8 cellular contexts compared by ENCODE assay signal in genomic region chr12:53222170-53223005, GRCh38. TPM values are rescaled to one million over a fixed set of nuclear protein-coding genes. Genes with fewer than 3 reads are reported as not detected.
DNase-seq lines count a peak whose midpoint lies in the region; ATAC-seq and TF ChIP-seq lines count a peak whose summit lies in the region.

No MANE protein-coding gene starts in this region.

- DNase-seq in SJSA1 (ENCODE audit: low read depth in 1 of 2, low spot score in 2 of 2): peak in 1 of 2 experiments; percentile 36
- DNase-seq in esophagus squamous epithelium (lab: John Stamatoyannopoulos, UW): no peak
- DNase-seq in psoas muscle: no peak
- DNase-seq in iPS-NIHi7 (ENCODE audit: extremely low spot score): no peak
- DNase-seq in GM10266 (ENCODE audit: extremely low spot score): no peak
- DNase-seq in head of caudate nucleus: no peak

- no peak for ATAC-seq in psoas muscle
- no peak for ATAC-seq in GM21447 (IDR thresholded peaks at IDR 0.05; ENCODE audit: unreplicated experiment)

- peak overlapping the region; percentile 33; the same call in 1 of the 2 replicates for H3K9ac ChIP-seq in ES-I3 (ENCODE audit: low read depth, low read length)

- peak overlapping the region; percentile 37; the same call in 1 of the 2 replicates for H3K27ac ChIP-seq in SJSA1
- peak overlapping the region; percentile 97 to 100 (median 99) for H3K27ac ChIP-seq in esophagus squamous epithelium
- peak overlapping the region; percentile 93 for H3K27ac ChIP-seq in psoas muscle

- intact Hi-C loops in esophagus squamous epithelium (cut with DNase I) (no loop called here), psoas muscle (cut with DNase I) (loop anchor here in 1 of 2 donors (5.0 kb wide), 1 partner anchor 230 kb away; the partner anchor contains the start of gene PCBP2), head of caudate nucleus (cut with DNase I) (no loop called here)

- TF ChIP-seq POLR2A in esophagus squamous epithelium (IDR thresholded peaks at IDR 0.05): no peak

- H3K27me3 ChIP-seq in SJSA1 (replicated peaks) (no peaks in the 10 kb centered on the region), esophagus squamous epithelium (no peaks in the 10 kb centered on the region), psoas muscle (ENCODE audit: insufficient read depth in 3 of 3, low read length in 2 of 3) (no peaks in the 10 kb centered on the region)

- 17 to 19% methylated on average over 4 to 5 of the region's 5 CpGs for WGBS in esophagus squamous epithelium, 2 donors
- WGBS in psoas muscle, 3 donors: 37 to 57% (median 49%) methylated on average over 5 of the region's 5 CpGs

- H3K4me3 ChIP-seq in SJSA1: peak overlapping the region; percentile 50
- H3K4me3 ChIP-seq in esophagus squamous epithelium: peak overlapping the region in 3 of 4 donors; percentile 69 to 82 (median 74)
- peak overlapping the region; percentile 71 for H3K4me3 ChIP-seq in psoas muscle

- H3K9me3 ChIP-seq in ES-I3 (ENCODE audit: control insufficient read depth, insufficient read depth, low read length) (no peaks in the 10 kb centered on the region), SJSA1 (replicated peaks) (no peaks in the 10 kb centered on the region), esophagus squamous epithelium (no peaks in the 10 kb centered on the region), psoas muscle (no peaks in the 10 kb centered on the region)

- no peak for TF ChIP-seq CTCF in esophagus squamous epithelium (IDR thresholded peaks at IDR 0.05)
- TF ChIP-seq CTCF in psoas muscle (IDR thresholded peaks at IDR 0.05): no peak
- TF ChIP-seq CTCF in GM10266 (IDR thresholded peaks at IDR 0.05; ENCODE audit: control insufficient read depth, insufficient read depth, low read depth, missing control alignments): no peak

- H3K36me3 ChIP-seq in ES-I3 (ENCODE audit: insufficient read depth, low read length) (no peaks in the 10 kb centered on the region), SJSA1 (no peaks in the 10 kb centered on the region), esophagus squamous epithelium (peaks cover 0 to 23% (median 4%) of the 10 kb centered on the region in 3 donors), psoas muscle (ENCODE audit: insufficient read depth in 1 of 2, low read depth in 1 of 2) (no peaks in the 10 kb centered on the region)

- H3K4me1 ChIP-seq in ES-I3 (ENCODE audit: insufficient read depth, low read length) (peaks cover 42% of the 10 kb centered on the region), SJSA1 (replicated peaks) (peaks cover 49% of the 10 kb centered on the region), esophagus squamous epithelium (peaks cover 66 to 97% (median 70%) of the 10 kb centered on the region in 3 donors), psoas muscle (peaks cover 31% of the 10 kb centered on the region)

RNA-seq across cellular contexts. Expression of gene RARG, which starts 9.6 kb away (rescaled TPM):
- 13.5 and 13.6 TPM in 2 replicates for total RNA-seq in SJSA1 (2014; rRNA removed; shearing (Covaris generic))
- total RNA-seq in esophagus squamous epithelium (100 to 1,000 TPM in 3 of 4 donors, 10 to 100 TPM in 1; 98.0 to 171 (median 125) TPM), psoas muscle (10 to 100 TPM in 1 of 4 donors, 1 to 10 TPM in 3; 5.0 to 10.7 (median 6.2) TPM)
- polyA plus RNA-seq in psoas muscle: 10 to 100 TPM in 1 of 3 donors, 1 to 10 TPM in 2; 3.7 to 10.8 (median 8.2) TPM

RNA-seq across cellular contexts. Expression of gene ITGB7, which starts 15.3 kb away (rescaled TPM):
- 0.45 TPM in 1 of 2 replicates, not detected in the other for total RNA-seq in SJSA1 (2014; rRNA removed; shearing (Covaris generic))
- total RNA-seq in esophagus squamous epithelium (1 to 10 TPM; 4.2 to 7.2 (median 5.9) TPM), psoas muscle (1 to 10 TPM in 2 of 4 donors, under 1 TPM in 2; 0.40 to 1.6 (median 0.94) TPM)
- polyA plus RNA-seq in psoas muscle: under 1 TPM; 0.19 to 0.73 (median 0.35) TPM

RNA-seq across cellular contexts. Expression of gene CSAD, which starts 41.7 kb away (rescaled TPM):
- total RNA-seq in SJSA1 (2014; rRNA removed; shearing (Covaris generic)): 2.5 and 7.5 TPM in 2 replicates
- 10 to 100 TPM; 11.4 to 30.5 (median 15.7) TPM for total RNA-seq in esophagus squamous epithelium
- total RNA-seq in psoas muscle: 1 to 10 TPM; 3.9 to 6.6 (median 5.9) TPM
- 1 to 10 TPM; 5.5 to 7.8 (median 6.8) TPM for polyA plus RNA-seq in psoas muscle

RNA-seq across cellular contexts. Expression of gene ZNF740, which starts 41.9 kb away (rescaled TPM):
- total RNA-seq in SJSA1 (2014; rRNA removed; shearing (Covaris generic)): 2.1 and 6.8 TPM in 2 replicates
- 10 to 100 TPM in 2 of 4 donors, 1 to 10 TPM in 2; 6.9 to 21.2 (median 9.8) TPM for total RNA-seq in esophagus squamous epithelium
- 10 to 100 TPM; 15.7 to 22.8 (median 19.8) TPM for total RNA-seq in psoas muscle
- 1 to 10 TPM; 3.3 to 8.8 (median 4.7) TPM for polyA plus RNA-seq in psoas muscle

RNA-seq across cellular contexts. Expression of gene ESPL1, which starts 45.7 kb away (rescaled TPM):
- total RNA-seq in SJSA1 (2014; rRNA removed; shearing (Covaris generic)): 20.2 and 28.0 TPM in 2 replicates
- 10 to 100 TPM; 32.2 to 85.6 (median 48.0) TPM for total RNA-seq in esophagus squamous epithelium
- total RNA-seq in psoas muscle: under 1 TPM in 2 of 4 donors, not detected in 2; 0.37 to 0.48 TPM
- polyA plus RNA-seq in psoas muscle: under 1 TPM; 0.03 to 0.30 (median 0.08) TPM

Comparison
In these comparisons a context has a peak if more than half of its experiments do, and no peak if none do; other contexts are left out.
1. H3K27ac ChIP-seq: peak in every context shown above with its lines; median percentile 99 in esophagus squamous epithelium; 93 in psoas muscle; 37 in SJSA1.